22 cellular contexts compared by ENCODE assay signal in genomic region chr20:59671661-59672471, GRCh38.
"Had no signal": no experiment of that assay in that cellular context is flagged by ENCODE, and none has a peak within 500 bp of the region (broad histone marks: within the 10 kb centered on the region; RNA-seq: fewer than 3 reads in every experiment).

No MANE protein-coding gene starts in this region.

- H2AFZ ChIP-seq: hepatocyte had no signal

- DNase-seq: activated B cell treated with CpG ODN at 0.5 μM for 24 hours; activated CD4-positive, alpha-beta T cell treated with anti-CD3 and anti-CD28 coated beads, Interleukin-2, amount 50 U/mL, for 1 hour; activated CD8-positive, alpha-beta T cell treated with anti-CD3 and anti-CD28 coated beads, Interleukin-2, amount 10 ng/mL, durations not matched to agents 7 days and 5 days; activated gamma-delta T cell treated with Interleukin-2 at 50 U/mL for 16 hours; activated naive CD8-positive, alpha-beta T cell treated with anti-CD3 and anti-CD28 coated beads, Interleukin-2, amount 50 U/mL, for 24 hours; activated T-cell treated with anti-CD3 and anti-CD28 coated beads, Interleukin-2, amount 50 U/mL, for 24 hours; amygdala; effector CD4-positive, alpha-beta T cell; lower lobe of right lung; mucosa of descending colon; stimulated activated CD4-positive, alpha-beta T cell treated with anti-CD3 and anti-CD28 coated beads, Interleukin-15, amount 100 ng/mL, for 24 hours; stimulated activated CD4-positive, alpha-beta T cell treated with anti-CD3 and anti-CD28 coated beads, Interleukin-2, amount 100 ng/mL, for 24 hours; stimulated activated naive B cell treated with anti-CD40 and anti-IgM and Interleukin-4, amounts not matched to agents 10 μg/mL and 1 μg/mL and 100 μg/mL, for 72 hours; stomach; T-helper 1 cell; tibial artery had no signal

- H3K4me3 Mint-ChIP-seq: activated B cell treated with CpG ODN at 0.5 μM for 24 hours; activated CD8-positive, alpha-beta T cell treated with anti-CD3 and anti-CD28 coated beads, Interleukin-2, amount 10 ng/mL, durations not matched to agents 7 days and 5 days; activated naive CD4-positive, alpha-beta T cell treated with anti-CD3 and anti-CD28 coated beads, Interleukin-2, amount 50 U/mL, for 24 hours; activated naive CD8-positive, alpha-beta T cell treated with anti-CD3 and anti-CD28 coated beads, Interleukin-2, amount 50 U/mL, for 24 hours; activated T-cell treated with anti-CD3 and anti-CD28 coated beads, Interleukin-2, amount 50 U/mL, for 24 hours; natural killer cell treated with Interleukin-12 subunit alpha and Interleukin-12 subunit beta and Interleukin-15 and Interleukin-18, amount 100 ng/mL, for 72 hours; stimulated activated naive B cell treated with anti-CD40 and anti-IgM and Interleukin-4, amounts not matched to agents 10 μg/mL and 1 μg/mL and 100 μg/mL, for 72 hours; T-helper 2 cell treated with Interferon-gamma antibody and Interleukin-4, amounts not matched to agents 5 μg/mL and 100 μg/mL, for 36 hours had no signal

- H3K36me3 ChIP-seq: lower lobe of right lung, stomach, tibial artery had no signal

- ATAC-seq: activated CD8-positive, alpha-beta T cell treated with anti-CD3 and anti-CD28 coated beads, Interleukin-2, amount 10 ng/mL, durations not matched to agents 7 days and 5 days; activated naive CD8-positive, alpha-beta T cell treated with anti-CD3 and anti-CD28 coated beads, Interleukin-2, amount 50 U/mL, for 24 hours; lower lobe of right lung; mucosa of descending colon; natural killer cell treated with Interleukin-12 subunit alpha and Interleukin-12 subunit beta and Interleukin-15 and Interleukin-18, amount 100 ng/mL, for 72 hours; stimulated activated naive B cell treated with anti-CD40 and anti-IgM and Interleukin-4, amounts not matched to agents 10 μg/mL and 1 μg/mL and 100 μg/mL, for 72 hours had no signal

- H3K4me1 ChIP-seq: lower lobe of right lung, stomach, tibial artery had no signal

- H3K4me1 Mint-ChIP-seq: activated B cell treated with CpG ODN at 0.5 μM for 24 hours; activated naive CD4-positive, alpha-beta T cell treated with anti-CD3 and anti-CD28 coated beads, Interleukin-2, amount 50 U/mL, for 24 hours; activated naive CD8-positive, alpha-beta T cell treated with anti-CD3 and anti-CD28 coated beads, Interleukin-2, amount 50 U/mL, for 24 hours; stimulated activated naive B cell treated with anti-CD40 and anti-IgM and Interleukin-4, amounts not matched to agents 10 μg/mL and 1 μg/mL and 100 μg/mL, for 72 hours had no signal

- H3K27me3 ChIP-seq: hepatocyte had no signal

- H3K9me3 ChIP-seq: lower lobe of right lung, mucosa of descending colon, stomach, tibial artery had no signal

- H3K79me2 ChIP-seq: hepatocyte had no signal

- H3K9me3 Mint-ChIP-seq: activated B cell treated with CpG ODN at 0.5 μM for 24 hours; activated naive CD4-positive, alpha-beta T cell treated with anti-CD3 and anti-CD28 coated beads, Interleukin-2, amount 50 U/mL, for 24 hours; activated naive CD8-positive, alpha-beta T cell treated with anti-CD3 and anti-CD28 coated beads, Interleukin-2, amount 50 U/mL, for 24 hours; activated T-cell treated with anti-CD3 and anti-CD28 coated beads, Interleukin-2, amount 50 U/mL, for 24 hours; natural killer cell treated with Interleukin-12 subunit alpha and Interleukin-12 subunit beta and Interleukin-15 and Interleukin-18, amount 100 ng/mL, for 72 hours; T-helper 2 cell treated with Interferon-gamma antibody and Interleukin-4, amounts not matched to agents 5 μg/mL and 100 μg/mL, for 36 hours had no signal

- H3K4me3 ChIP-seq: hepatocyte, lower lobe of right lung, mucosa of descending colon, stomach, tibial artery had no signal

- H3K4me2 ChIP-seq: hepatocyte had no signal

- H3K27ac ChIP-seq: epithelial cell of prostate, hepatocyte, lower lobe of right lung, stomach, tibial artery had no signal

- H3K36me3 Mint-ChIP-seq: activated naive CD4-positive, alpha-beta T cell treated with anti-CD3 and anti-CD28 coated beads, Interleukin-2, amount 50 U/mL, for 24 hours; natural killer cell treated with Interleukin-12 subunit alpha and Interleukin-12 subunit beta and Interleukin-15 and Interleukin-18, amount 100 ng/mL, for 72 hours; stimulated activated naive B cell treated with anti-CD40 and anti-IgM and Interleukin-4, amounts not matched to agents 10 μg/mL and 1 μg/mL and 100 μg/mL, for 72 hours had no signal

- H3K27ac Mint-ChIP-seq: activated B cell treated with CpG ODN at 0.5 μM for 24 hours; activated CD8-positive, alpha-beta T cell treated with anti-CD3 and anti-CD28 coated beads, Interleukin-2, amount 10 ng/mL, durations not matched to agents 7 days and 5 days; activated naive CD4-positive, alpha-beta T cell treated with anti-CD3 and anti-CD28 coated beads, Interleukin-2, amount 50 U/mL, for 24 hours; activated naive CD8-positive, alpha-beta T cell treated with anti-CD3 and anti-CD28 coated beads, Interleukin-2, amount 50 U/mL, for 24 hours; activated T-cell treated with anti-CD3 and anti-CD28 coated beads, Interleukin-2, amount 50 U/mL, for 24 hours; natural killer cell treated with Interleukin-12 subunit alpha and Interleukin-12 subunit beta and Interleukin-15 and Interleukin-18, amount 100 ng/mL, for 72 hours; progenitor cell of endocrine pancreas; stimulated activated naive B cell treated with anti-CD40 and anti-IgM and Interleukin-4, amounts not matched to agents 10 μg/mL and 1 μg/mL and 100 μg/mL, for 72 hours; T-helper 2 cell treated with Interferon-gamma antibody and Interleukin-4, amounts not matched to agents 5 μg/mL and 100 μg/mL, for 36 hours had no signal
